8 cellular contexts compared by ENCODE assay signal in genomic region chr15:81265944-81266775, GRCh38.
DNase-seq lines count a peak whose midpoint lies in the region; ATAC-seq and TF ChIP-seq lines count a peak whose summit lies in the region.

No MANE protein-coding gene starts in this region.

- H3K27ac Mint-ChIP-seq in nephron, result peak overlapping the region in 1 of 3 experiments; percentile 33

- no peaks in the 10 kb centered on the region for H3K36me3 ChIP-seq in DOHH2 (ENCODE audit: control insufficient read depth, low read length)

- peaks cover 16% of the 10 kb centered on the region for H3K4me1 ChIP-seq in DOHH2 (ENCODE audit: control insufficient read depth, low read length)

- TF ChIP-seq CTCF in DOHH2 (IDR thresholded peaks at IDR 0.05; ENCODE audit: low read depth, low read length, poor library complexity, severe bottlenecking) (peak; percentile 87), nephron (IDR thresholded peaks at IDR 0.05; ENCODE audit: unreplicated experiment in 3 of 3) (peak; percentile 71 to 75 (median 73))

- no peaks in the 10 kb centered on the region for H3F3A ChIP-seq in DOHH2 (ENCODE audit: control insufficient read depth, insufficient read depth)

- no peaks in the 10 kb centered on the region; the same call in 1 of the 2 replicates for H3K27me3 ChIP-seq in DOHH2 (ENCODE audit: control insufficient read depth, low read length)

- peak overlapping the region; percentile 75 for H3K4me2 ChIP-seq in DOHH2 (ENCODE audit: low read length)

- ATAC-seq in GM21825 (IDR thresholded peaks at IDR 0.05; ENCODE audit: unreplicated experiment), result peak; percentile 78

- H3K27ac ChIP-seq in DOHH2 (ENCODE audit: low read depth, low read length), result no peak overlapping the region

- no peaks in the 10 kb centered on the region for H3K9me3 ChIP-seq in DOHH2 (ENCODE audit: control insufficient read depth, insufficient read depth, low read length)

- H3K4me3 ChIP-seq in DOHH2 (ENCODE audit: low read length), result peak overlapping the region; percentile 62

- H4K20me1 ChIP-seq in DOHH2 (ENCODE audit: control insufficient read depth, insufficient read depth, low read depth, low read length), result no peaks in the 10 kb centered on the region

- DNase-seq in KG1 (lab: John Stamatoyannopoulos, UW) (peak; percentile 77), OCI-M2 (lab: John Stamatoyannopoulos, UW; ENCODE audit: unreplicated experiment) (peak; percentile 49), activated T-cell treated with anti-CD3 and anti-CD28 coated beads for 48 hours (ENCODE audit: low read depth) (peak; percentile 80), fibroblast of gingiva (ENCODE audit: low read depth) (peak; percentile 63)
- DNase-seq in stimulated activated naive CD4-positive, alpha-beta T cell treated with Interleukin-2 at 50 U/mL for 16 hours (lab: John Stamatoyannopoulos, UW), result peak; percentile 78

- H3K36me3 Mint-ChIP-seq in nephron (ENCODE audit: low read depth), result no peaks in the 10 kb centered on the region

- H3K4me3 Mint-ChIP-seq in nephron, result peak overlapping the region; percentile 47 to 67 (median 62)

- H3K4me1 Mint-ChIP-seq in nephron, result peaks cover 13% of the 10 kb centered on the region

- H3K9me2 ChIP-seq in DOHH2 (replicated peaks; ENCODE audit: control insufficient read depth, low read length), result no peaks in the 10 kb centered on the region

- peaks cover 13% of the 10 kb centered on the region for H3K27me3 Mint-ChIP-seq in nephron (ENCODE audit: low read depth)

- H3K9me3 Mint-ChIP-seq in nephron, result no peaks in the 10 kb centered on the region

- H3K79me2 ChIP-seq in DOHH2 (ENCODE audit: control insufficient read depth, low read length), result no peaks in the 10 kb centered on the region
